In the genomic region with DNA sequence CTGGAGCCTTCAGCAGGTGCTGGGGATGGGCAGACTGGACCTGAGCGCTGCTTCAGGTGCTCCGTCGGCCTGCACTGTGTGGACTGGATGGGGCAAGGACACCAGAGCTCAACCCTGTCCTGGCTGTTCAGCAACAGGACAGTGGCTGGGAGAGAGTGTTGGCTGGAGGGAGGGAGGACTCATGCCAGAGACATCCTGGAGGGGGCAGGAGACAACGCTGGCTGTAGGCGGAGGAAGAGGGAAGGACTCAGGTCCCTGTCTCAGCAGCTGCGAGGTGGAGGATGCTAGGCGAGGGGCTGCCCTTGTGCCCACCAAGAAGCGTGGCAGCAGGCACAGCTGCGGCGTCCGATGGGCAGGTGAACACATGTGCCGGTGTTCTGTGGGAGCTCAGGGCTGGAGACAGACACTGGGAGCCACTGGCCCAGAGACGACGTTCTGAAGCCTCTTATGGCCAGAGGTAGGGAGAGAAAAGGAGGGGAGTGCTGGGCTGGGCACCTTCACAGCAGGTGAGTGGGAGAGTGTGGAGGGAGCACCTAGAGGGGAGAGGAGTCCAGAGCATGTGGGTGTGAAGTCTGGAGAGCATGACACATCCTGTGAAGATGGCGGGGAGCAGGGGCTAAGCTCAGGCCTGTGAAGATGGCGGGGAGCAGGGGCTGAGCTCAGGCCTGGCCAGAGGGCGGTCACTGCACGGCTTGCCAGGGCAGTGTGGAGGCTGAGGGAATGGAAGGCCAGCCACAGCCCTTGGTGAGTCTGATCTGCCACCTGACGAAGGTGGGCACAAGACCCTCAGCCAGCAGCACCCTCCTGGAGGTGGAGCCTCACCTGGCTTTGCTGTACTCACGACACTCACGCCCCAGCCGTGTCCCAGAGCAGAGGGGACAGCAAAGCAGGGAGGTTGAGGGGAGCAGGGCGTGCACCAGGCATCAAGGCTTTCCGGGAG, we compare ENCODE assay signal across 25 cellular contexts.
"Had no signal": no experiment of that assay in that cellular context is flagged by ENCODE, and none has a peak within 500 bp of the region (broad histone marks: within the 10 kb centered on the region; RNA-seq: fewer than 3 reads in every experiment).

No MANE protein-coding gene starts in this region.

- H3K9me3 ChIP-seq: colonic mucosa, gastrocnemius medialis, right lobe of liver, thoracic aorta, vagina had no signal

- H3K27ac Mint-ChIP-seq: activated CD4-positive, alpha-beta memory T cell treated with anti-CD3 and anti-CD28 coated beads for 36 hours; activated naive CD4-positive, alpha-beta T cell treated with anti-CD3 and anti-CD28 coated beads, Interleukin-2, amount 50 U/mL, for 72 hours; activated T-helper 1 cell treated with anti-CD3 and anti-CD28 coated beads, Interleukin-12 subunit alpha, Interleukin-12 subunit beta, Interleukin-2, Interleukin-4 antibody, amounts not matched to agents 30 ng/mL and 10 ng/mL and 1 ng/mL, durations not matched to agents 14 hours and 24 hours and 36 hours; naive thymus-derived CD8-positive, alpha-beta T cell; progenitor cell of endocrine pancreas; type B pancreatic cell had no signal

- H3K4me3 Mint-ChIP-seq: activated CD4-positive, alpha-beta memory T cell treated with anti-CD3 and anti-CD28 coated beads for 36 hours; activated T-helper 1 cell treated with anti-CD3 and anti-CD28 coated beads, Interleukin-12 subunit alpha, Interleukin-12 subunit beta, Interleukin-2, Interleukin-4 antibody, amounts not matched to agents 30 ng/mL and 10 ng/mL and 1 ng/mL, durations not matched to agents 14 hours and 24 hours and 36 hours; naive thymus-derived CD8-positive, alpha-beta T cell; type B pancreatic cell had no signal

- H3K9me3 Mint-ChIP-seq: type B pancreatic cell had no signal

- H3K4me1 ChIP-seq: body of pancreas, colonic mucosa, gastrocnemius medialis, right lobe of liver, vagina had no signal

- ATAC-seq: activated CD4-positive, CD25-positive, alpha-beta regulatory T cell treated with anti-CD3 and anti-CD28 coated beads, Interleukin-2, amount 50 U/mL, for 24 hours; activated naive CD4-positive, alpha-beta T cell treated with anti-CD3 and anti-CD28 coated beads, Interleukin-2, amount 50 U/mL, for 72 hours; body of pancreas; gastrocnemius medialis; naive thymus-derived CD8-positive, alpha-beta T cell; right lobe of liver had no signal

- H3K36me3 ChIP-seq: colonic mucosa, gastrocnemius medialis, right lobe of liver, thoracic aorta, vagina had no signal

- H3K27ac ChIP-seq: body of pancreas, colonic mucosa, dorsolateral prefrontal cortex, gastrocnemius medialis, right lobe of liver, thoracic aorta, vagina had no signal

- DNase-seq: activated CD4-positive, alpha-beta memory T cell treated with anti-CD3 and anti-CD28 coated beads for 36 hours; activated CD4-positive, alpha-beta T cell treated with anti-CD3 and anti-CD28 coated beads for 48 hours; activated CD8-positive, alpha-beta memory T cell treated with anti-CD3 and anti-CD28 coated beads, Interleukin-2, amount 50 U/mL, for 4 hours; activated gamma-delta T cell treated with Interleukin-2 at 50 U/mL for 16 hours; activated T-cell treated with anti-CD3 and anti-CD28 coated beads, Interleukin-2, amount 50 U/mL, for 1 hour; anterior cingulate cortex; body of pancreas; cerebellar nuclear complex; colonic mucosa; effector memory CD4-positive, alpha-beta T cell; gastrocnemius medialis; glutamatergic neuron; naive thymus-derived CD8-positive, alpha-beta T cell; right lobe of liver; small intestine; stimulated activated CD4-positive, alpha-beta T cell treated with anti-CD3 and anti-CD28 coated beads, Interleukin-1b, Interleukin-23, amount 100 ng/mL, for 48 hours; stimulated activated naive CD4-positive, alpha-beta T cell treated with Interleukin-2 at 50 U/mL for 16 hours had no signal

- H3K4me1 Mint-ChIP-seq: naive thymus-derived CD8-positive, alpha-beta T cell had no signal

- H3K36me3 Mint-ChIP-seq: activated CD4-positive, alpha-beta memory T cell treated with anti-CD3 and anti-CD28 coated beads for 36 hours; type B pancreatic cell had no signal

- H3K4me3 ChIP-seq: body of pancreas, colonic mucosa, dorsolateral prefrontal cortex, gastrocnemius medialis, right lobe of liver, thoracic aorta, vagina had no signal

- H3K27me3 ChIP-seq: body of pancreas, colonic mucosa, dorsolateral prefrontal cortex, right lobe of liver, vagina had no signal
